1 cellular context compared by ENCODE assay signal in genomic region chr2:127072380-127072779, GRCh38.
TF ChIP-seq lines count a peak whose summit lies in the region.

No MANE protein-coding gene starts in this region.

TF ChIP-seq in GM12878, 131 proteins besides CTCF, POLR2A, EP300 and RAD21:
- TF ChIP-seq SKIL (IDR thresholded peaks at IDR 0.05; ENCODE audit: low read depth, poor library complexity, severe bottlenecking) (no peak), SRF (IDR thresholded peaks at IDR 0.05; ENCODE audit: low read depth in 2 of 2, low read length in 2 of 2) (no peak), TAF1 (IDR thresholded peaks at IDR 0.05; ENCODE audit: borderline replicate concordance, low read depth, low read length) (no peak), CREM (IDR thresholded peaks at IDR 0.05; ENCODE audit: low read depth) (no peak), PRDM15 (CRISPR knock-in tag; IDR thresholded peaks at IDR 0.05) (no peak), CHD2 (IDR thresholded peaks at IDR 0.05; ENCODE audit: borderline replicate concordance, low read depth, low read length) (no peak), YBX1 (IDR thresholded peaks at IDR 0.05) (no peak), ZNF592 (IDR thresholded peaks at IDR 0.05) (no peak), SREBF1 (IDR thresholded peaks at IDR 0.05; ENCODE audit: low read length) (no peak)
- TF ChIP-seq, protein P1, sequence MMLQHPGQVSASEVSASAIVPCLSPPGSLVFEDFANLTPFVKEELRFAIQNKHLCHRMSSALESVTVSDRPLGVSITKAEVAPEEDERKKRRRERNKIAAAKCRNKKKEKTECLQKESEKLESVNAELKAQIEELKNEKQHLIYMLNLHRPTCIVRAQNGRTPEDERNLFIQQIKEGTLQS (IDR thresholded peaks at IDR 0.05; ENCODE audit: borderline replicate concordance, extremely low read depth, low read depth, low read length): no peak
